Comparison of ENCODE assay signal across 29 cellular contexts in the genomic region with DNA sequence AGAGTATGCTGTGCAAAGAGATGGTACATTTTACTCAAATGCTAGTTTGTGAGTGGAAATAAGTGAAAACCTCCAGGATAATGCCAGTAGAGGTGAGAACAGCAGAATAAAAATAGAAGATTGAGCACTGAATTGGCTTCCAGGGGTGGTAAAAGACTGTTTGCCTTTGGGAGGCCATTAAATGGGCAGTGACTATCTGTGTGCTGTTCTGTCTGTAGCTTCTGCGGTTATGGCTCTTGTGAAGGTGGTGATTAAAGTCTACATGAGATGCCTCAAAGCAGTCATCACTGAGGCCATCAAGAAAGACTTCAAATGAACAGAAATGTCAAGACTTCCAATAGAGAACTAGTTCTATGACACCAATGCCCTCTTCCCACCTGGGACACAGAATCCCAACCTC.
"Had no signal": no experiment of that assay in that cellular context is flagged by ENCODE, and none has a peak within 500 bp of the region (broad histone marks: within the 10 kb centered on the region; RNA-seq: fewer than 3 reads in every experiment).

No MANE protein-coding gene starts in this region.

- H3K36me3 ChIP-seq: colonic mucosa, esophagus muscularis mucosa, esophagus squamous epithelium, gastrocnemius medialis, gastroesophageal sphincter, heart left ventricle, heart right ventricle had no signal

- DNase-seq: colonic mucosa; cortex of kidney; dermis blood vessel endothelial cell; dorsolateral prefrontal cortex; effector CD4-positive, alpha-beta T cell; effector CD8-positive, alpha-beta T cell; effector memory CD4-positive, alpha-beta T cell; effector memory CD8-positive, alpha-beta T cell; endodermal cell; erythroblast; esophagus squamous epithelium; foreskin fibroblast; foreskin keratinocyte; foreskin melanocyte; gastrocnemius medialis; glutamatergic neuron; head of caudate nucleus; heart left ventricle; heart right ventricle had no signal

- H3K9me3 ChIP-seq: colonic mucosa, gastrocnemius medialis had no signal

- H3K27me3 ChIP-seq: colonic mucosa, dorsolateral prefrontal cortex, esophagus muscularis mucosa, esophagus squamous epithelium, foreskin keratinocyte, gastrocnemius medialis, gastroesophageal sphincter, heart left ventricle, heart right ventricle had no signal

- H3K27me3 Mint-ChIP-seq: dendritic cell treated with granulocyte-macrophage colony-stimulating factor and Interleukin-4, amounts not matched to agents 40 ng/mL and 50 ng/mL, for 4 days had no signal

- H3K4me3 ChIP-seq: colonic mucosa, coronary artery, dorsolateral prefrontal cortex, esophagus muscularis mucosa, esophagus squamous epithelium, gastrocnemius medialis, gastroesophageal sphincter, heart left ventricle, heart right ventricle had no signal

- H3K27ac Mint-ChIP-seq: dendritic cell treated with granulocyte-macrophage colony-stimulating factor and Interleukin-4, amounts not matched to agents 40 ng/mL and 50 ng/mL, for 4 days; effector memory CD8-positive, alpha-beta T cell; endodermal cell had no signal

- H3K4me1 Mint-ChIP-seq: endodermal cell had no signal

- H3K9me3 Mint-ChIP-seq: endodermal cell had no signal

- H3K27ac ChIP-seq: colonic mucosa, coronary artery, dorsolateral prefrontal cortex, epithelial cell of prostate, esophagus muscularis mucosa, esophagus squamous epithelium, foreskin keratinocyte, gastrocnemius medialis, gastroesophageal sphincter, heart left ventricle, heart right ventricle had no signal

- FAIRE-seq: colon, endometrium, endothelial cell of umbilical vein, frontal cortex had no signal

- ATAC-seq: effector memory CD8-positive, alpha-beta T cell; esophagus mucosa; foreskin keratinocyte; gastrocnemius medialis; gastroesophageal sphincter; heart left ventricle; heart right ventricle had no signal

- H3K4me1 ChIP-seq: colonic mucosa, esophagus muscularis mucosa, esophagus squamous epithelium, foreskin keratinocyte, gastrocnemius medialis, gastroesophageal sphincter, heart left ventricle, heart right ventricle had no signal

- H3K4me3 Mint-ChIP-seq: dendritic cell treated with granulocyte-macrophage colony-stimulating factor and Interleukin-4, amounts not matched to agents 40 ng/mL and 50 ng/mL, for 4 days; effector memory CD8-positive, alpha-beta T cell; endodermal cell had no signal
